In the genomic region with DNA sequence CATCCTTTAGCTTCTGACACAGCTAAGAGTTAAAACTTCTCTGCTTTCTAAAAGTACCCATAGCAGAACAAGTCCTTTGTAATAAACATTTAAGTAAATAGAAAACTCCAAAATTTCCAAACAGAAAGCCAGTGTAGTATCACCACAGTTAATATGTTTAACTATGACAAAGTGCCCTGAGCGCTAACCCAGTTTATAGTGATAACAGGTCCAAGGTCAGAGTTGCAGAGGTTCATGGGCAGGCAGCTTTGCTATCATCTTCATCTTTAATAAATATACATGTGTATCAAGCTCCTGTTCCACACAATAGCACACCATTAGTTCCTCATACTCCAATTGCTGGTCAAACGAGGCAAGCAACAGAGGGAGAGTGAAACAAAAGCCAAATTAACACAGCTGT, we compare ENCODE assay signal across 25 cellular contexts.
"Had no signal": no experiment of that assay in that cellular context is flagged by ENCODE, and none has a peak within 500 bp of the region (broad histone marks: within the 10 kb centered on the region; RNA-seq: fewer than 3 reads in every experiment).

No MANE protein-coding gene starts in this region.

- H3K27ac Mint-ChIP-seq: activated CD4-positive, alpha-beta memory T cell treated with anti-CD3 and anti-CD28 coated beads for 36 hours; activated CD4-positive, alpha-beta T cell treated with anti-CD3 and anti-CD28 coated beads for 36 hours; activated CD4-positive, alpha-beta T cell treated with anti-CD3 and anti-CD28 coated beads, Interleukin-2, amount 10 ng/mL, durations not matched to agents 24 days and 14 days; activated naive CD4-positive, alpha-beta T cell treated with anti-CD3 and anti-CD28 coated beads, Interleukin-2, amount 10 ng/mL, durations not matched to agents 7 days and 5 days; activated naive CD4-positive, alpha-beta T cell treated with anti-CD3 and anti-CD28 coated beads, Interleukin-2, amount 50 U/mL, for 72 hours; activated naive CD8-positive, alpha-beta T cell treated with anti-CD3 and anti-CD28 coated beads, Interleukin-2, amount 10 ng/mL, durations not matched to agents 7 days and 5 days; activated T-helper 17 cell treated with anti-CD3 and anti-CD28 coated beads, Interleukin-2, amount 50 U/mL, for 72 hours; dendritic cell treated with granulocyte-macrophage colony-stimulating factor and Interleukin-4, amounts not matched to agents 40 ng/mL and 50 ng/mL, for 4 days had no signal

- H3K36me3 ChIP-seq: ascending aorta, brain microvascular endothelial cell had no signal

- H3K9me3 ChIP-seq: ascending aorta had no signal

- H3K4me3 ChIP-seq: ascending aorta, coronary artery, dorsolateral prefrontal cortex had no signal

- H3K4me3 Mint-ChIP-seq: activated CD4-positive, alpha-beta memory T cell treated with anti-CD3 and anti-CD28 coated beads for 36 hours; activated CD4-positive, alpha-beta T cell treated with anti-CD3 and anti-CD28 coated beads for 36 hours; activated CD4-positive, alpha-beta T cell treated with anti-CD3 and anti-CD28 coated beads, Interleukin-2, amount 10 ng/mL, durations not matched to agents 24 days and 14 days; activated naive CD4-positive, alpha-beta T cell treated with anti-CD3 and anti-CD28 coated beads, Interleukin-2, amount 10 ng/mL, durations not matched to agents 7 days and 5 days; activated naive CD8-positive, alpha-beta T cell treated with anti-CD3 and anti-CD28 coated beads, Interleukin-2, amount 10 ng/mL, durations not matched to agents 7 days and 5 days; activated T-cell treated with anti-CD3 and anti-CD28 coated beads, Interleukin-2, amount 50 U/mL, for 4 hours; activated T-helper 17 cell treated with anti-CD3 and anti-CD28 coated beads, Interleukin-2, amount 50 U/mL, for 72 hours; central memory CD8-positive, alpha-beta T cell; dendritic cell treated with granulocyte-macrophage colony-stimulating factor and Interleukin-4, amounts not matched to agents 40 ng/mL and 50 ng/mL, for 4 days had no signal

- H3K36me3 Mint-ChIP-seq: activated CD4-positive, alpha-beta memory T cell treated with anti-CD3 and anti-CD28 coated beads for 36 hours; activated naive CD4-positive, alpha-beta T cell treated with anti-CD3 and anti-CD28 coated beads, Interleukin-2, amount 10 ng/mL, durations not matched to agents 7 days and 5 days; activated naive CD4-positive, alpha-beta T cell treated with anti-CD3 and anti-CD28 coated beads, Interleukin-2, amount 50 U/mL, for 72 hours had no signal

- H3K4me1 ChIP-seq: ascending aorta had no signal

- H3K27ac ChIP-seq: ascending aorta, brain microvascular endothelial cell, coronary artery had no signal

- H3K4me1 Mint-ChIP-seq: activated CD4-positive, alpha-beta T cell treated with anti-CD3 and anti-CD28 coated beads for 36 hours; activated CD4-positive, alpha-beta T cell treated with anti-CD3 and anti-CD28 coated beads, Interleukin-2, amount 10 ng/mL, durations not matched to agents 24 days and 14 days; activated naive CD4-positive, alpha-beta T cell treated with anti-CD3 and anti-CD28 coated beads, Interleukin-2, amount 10 ng/mL, durations not matched to agents 7 days and 5 days; activated naive CD8-positive, alpha-beta T cell treated with anti-CD3 and anti-CD28 coated beads, Interleukin-2, amount 10 ng/mL, durations not matched to agents 7 days and 5 days; activated T-helper 17 cell treated with anti-CD3 and anti-CD28 coated beads, Interleukin-2, amount 50 U/mL, for 72 hours; central memory CD8-positive, alpha-beta T cell had no signal

- H3K9me3 Mint-ChIP-seq: activated CD4-positive, alpha-beta memory T cell treated with anti-CD3 and anti-CD28 coated beads for 36 hours; activated CD4-positive, alpha-beta T cell treated with anti-CD3 and anti-CD28 coated beads, Interleukin-2, amount 10 ng/mL, durations not matched to agents 24 days and 14 days; activated naive CD4-positive, alpha-beta T cell treated with anti-CD3 and anti-CD28 coated beads, Interleukin-2, amount 50 U/mL, for 72 hours; activated T-cell treated with anti-CD3 and anti-CD28 coated beads, Interleukin-2, amount 50 U/mL, for 4 hours; activated T-helper 17 cell treated with anti-CD3 and anti-CD28 coated beads, Interleukin-2, amount 50 U/mL, for 72 hours; central memory CD8-positive, alpha-beta T cell; dendritic cell treated with granulocyte-macrophage colony-stimulating factor and Interleukin-4, amounts not matched to agents 40 ng/mL and 50 ng/mL, for 4 days had no signal

- ATAC-seq: activated CD4-positive, alpha-beta T cell treated with anti-CD3 and anti-CD28 coated beads for 36 hours; activated naive CD4-positive, alpha-beta T cell treated with anti-CD3 and anti-CD28 coated beads, Interleukin-2, amount 50 U/mL, for 72 hours; activated T-cell treated with anti-CD3 and anti-CD28 coated beads, Interleukin-2, amount 50 U/mL, for 4 hours; activated T-helper 17 cell treated with anti-CD3 and anti-CD28 coated beads, Interleukin-2, amount 50 U/mL, for 72 hours; esophagus mucosa had no signal

- H3K27me3 ChIP-seq: ascending aorta, brain microvascular endothelial cell had no signal

- H3K27me3 Mint-ChIP-seq: activated CD4-positive, alpha-beta T cell treated with anti-CD3 and anti-CD28 coated beads for 36 hours; activated naive CD8-positive, alpha-beta T cell treated with anti-CD3 and anti-CD28 coated beads, Interleukin-2, amount 10 ng/mL, durations not matched to agents 7 days and 5 days; central memory CD8-positive, alpha-beta T cell; dendritic cell treated with granulocyte-macrophage colony-stimulating factor and Interleukin-4, amounts not matched to agents 40 ng/mL and 50 ng/mL, for 4 days had no signal

- FAIRE-seq: bronchial epithelial cell, frontal cortex had no signal

- DNase-seq: activated CD4-positive, alpha-beta memory T cell treated with anti-CD3 and anti-CD28 coated beads for 36 hours; activated CD4-positive, alpha-beta T cell treated with anti-CD3 and anti-CD28 coated beads for 36 hours; activated CD4-positive, alpha-beta T cell treated with anti-CD3 and anti-CD28 coated beads, Interleukin-2, amount 10 ng/mL, durations not matched to agents 24 days and 14 days; activated CD4-positive, CD25-positive, alpha-beta regulatory T cell; activated CD4-positive, CD25-positive, alpha-beta regulatory T cell treated with anti-CD3 and anti-CD28 coated beads, Interleukin-2, amount 50 U/mL, for 72 hours; activated CD8-positive, alpha-beta memory T cell treated with anti-CD3 and anti-CD28 coated beads for 24 hours; activated effector memory CD4-positive, alpha-beta T cell treated with Interleukin-2 at 50 U/mL for 16 hours; activated naive CD4-positive, alpha-beta T cell treated with anti-CD3 and anti-CD28 coated beads, Interleukin-2, amount 10 ng/mL, durations not matched to agents 7 days and 5 days; activated naive CD8-positive, alpha-beta T cell treated with anti-CD3 and anti-CD28 coated beads, Interleukin-2, amount 10 ng/mL, durations not matched to agents 7 days and 5 days; activated T-cell treated with anti-CD3 and anti-CD28 coated beads, Interleukin-2, amount 50 U/mL, for 4 hours; brain microvascular endothelial cell; dorsolateral prefrontal cortex; effector CD4-positive, alpha-beta T cell; foreskin fibroblast; head of caudate nucleus; T-helper 2 cell had no signal
